In genomic region chr7:137690635-137691034, GRCh38 we compare ENCODE assay signal across 13 cellular contexts.
DNase-seq lines count a peak whose midpoint lies in the region; ATAC-seq and TF ChIP-seq lines count a peak whose summit lies in the region.
"Had no signal": no experiment of that assay in that cellular context is flagged by ENCODE, and none has a peak within 500 bp of the region (broad histone marks: within the 10 kb centered on the region; RNA-seq: fewer than 3 reads in every experiment).

No MANE protein-coding gene starts in this region.

- H3K18ac ChIP-seq in H9 (ENCODE audit: insufficient read length, low read depth, low read length), result no peak overlapping the region

- H3K27me3 Mint-ChIP-seq in H9 (ENCODE audit: low read depth), result no peaks in the 10 kb centered on the region
- no peaks in the 10 kb centered on the region for H3K27me3 Mint-ChIP-seq in endodermal cell (ENCODE audit: insufficient read depth)
- H3K27me3 Mint-ChIP-seq: CD4-positive, CD25-positive, alpha-beta regulatory T cell had no signal

- H3K4me1 ChIP-seq in BE2C (peaks cover 22% of the 10 kb centered on the region), H9 (ENCODE audit: insufficient read depth, low read length) (no peaks in the 10 kb centered on the region), endodermal cell (ENCODE audit: control insufficient read depth, insufficient read depth, low read length) (no peaks in the 10 kb centered on the region), hepatocyte (ENCODE audit: insufficient read depth) (no peaks in the 10 kb centered on the region)

- H2BK20ac ChIP-seq in H9 (ENCODE audit: low read depth, low read length, poor library complexity, severe bottlenecking), result no peak overlapping the region

- H2BK15ac ChIP-seq in H9 (ENCODE audit: low read depth, low read length), result no peak overlapping the region

- H2BK120ac ChIP-seq in H9 (ENCODE audit: low read depth, low read length, poor library complexity, severe bottlenecking), result no peak overlapping the region

- H4K5ac ChIP-seq in H9 (ENCODE audit: insufficient read length, low read depth, low read length), result no peak overlapping the region

- H3K56ac ChIP-seq in H9 (ENCODE audit: insufficient read length, low read depth, low read length), result no peak overlapping the region

- H3K9me3 Mint-ChIP-seq in H9 (no peaks in the 10 kb centered on the region), endodermal cell (no peaks in the 10 kb centered on the region)
- H3K9me3 Mint-ChIP-seq: CD4-positive, CD25-positive, alpha-beta regulatory T cell; CD8-positive, alpha-beta memory T cell had no signal

- H2AFZ ChIP-seq in H9 (ENCODE audit: low read length) (no peak overlapping the region), hepatocyte (no peak overlapping the region)
- H2AFZ ChIP-seq: GM23248 had no signal

- H2BK12ac ChIP-seq in H9 (ENCODE audit: insufficient read length, low read depth, low read length), result no peak overlapping the region

- no peak overlapping the region for H2AK5ac ChIP-seq in H9 (ENCODE audit: insufficient read length, low read length)

- H2BK5ac ChIP-seq in H9 (ENCODE audit: insufficient read length, low read length), result no peak overlapping the region

- H3K27ac ChIP-seq in H9 (ENCODE audit: insufficient read length, low read depth, low read length) (no peak overlapping the region), endodermal cell (ENCODE audit: low read depth, low read length) (no peak overlapping the region), hepatocyte (no peak overlapping the region)
- H3K27ac ChIP-seq: BLaER1 treated with 17β-estradiol and CSF1 and Interleukin-3, amounts not matched to agents 10 nM and 100 nM; GM23248; KMS-11 had no signal

- H3K36me3 Mint-ChIP-seq in H9 (ENCODE audit: insufficient read depth in 1 of 3, low read depth in 3 of 3) (no peaks in the 10 kb centered on the region), endodermal cell (ENCODE audit: low read depth) (no peaks in the 10 kb centered on the region)
- H3K36me3 Mint-ChIP-seq: CD4-positive, CD25-positive, alpha-beta regulatory T cell; CD8-positive, alpha-beta memory T cell had no signal

- peaks cover 4 to 11% of the 10 kb centered on the region in 2 experiments for H3K4me1 Mint-ChIP-seq in H9
- peaks cover 7% of the 10 kb centered on the region for H3K4me1 Mint-ChIP-seq in endodermal cell
- H3K4me1 Mint-ChIP-seq: CD4-positive, CD25-positive, alpha-beta regulatory T cell; CD8-positive, alpha-beta memory T cell had no signal

- H3K79me2 ChIP-seq in H9 (ENCODE audit: insufficient read depth, low read length), result no peaks in the 10 kb centered on the region
- H3K79me2 ChIP-seq in hepatocyte, result no peaks in the 10 kb centered on the region

- WGBS in H9 (ENCODE audit: extremely low coverage, insufficient read length, low lambda C conversion rate), result no CpG with 5 or more reads among the region's 4 CpGs
- whole genome bisulfite sequencing in endodermal cell (ENCODE audit: insufficient coverage in 1 of 2, insufficient read length in 1 of 2), 2 experiments, result 86 to 95% methylated on average over 2 to 4 of the region's 4 CpGs
- 79% methylated on average over 4 of the region's 4 CpGs for WGBS in hepatocyte (ENCODE audit: low lambda C conversion rate, missing lambda C conversion rate)

- H3K23ac ChIP-seq in H9 (ENCODE audit: insufficient read length, low read depth, low read length), result no peak overlapping the region

- ATAC-seq in HG02571 (IDR thresholded peaks at IDR 0.05; ENCODE audit: unreplicated experiment), result no peak

- no peak overlapping the region for H4K91ac ChIP-seq in H9 (ENCODE audit: insufficient read length, low read depth, low read length)

- H3K4ac ChIP-seq in H9 (ENCODE audit: low read depth, low read length), result no peak overlapping the region

- H3K4me3 Mint-ChIP-seq in H9, result no peak overlapping the region
- H3K4me3 Mint-ChIP-seq in endodermal cell, result no peak overlapping the region
- H3K4me3 Mint-ChIP-seq: CD4-positive, CD25-positive, alpha-beta regulatory T cell; CD8-positive, alpha-beta memory T cell had no signal

- H3K4me2 ChIP-seq in H9 (ENCODE audit: insufficient read depth, insufficient read length, low read length) (no peak overlapping the region), hepatocyte (no peak overlapping the region)
- H3K4me2 ChIP-seq: BLaER1 treated with 17β-estradiol and CSF1 and Interleukin-3, amounts not matched to agents 10 nM and 100 nM; KMS-11 had no signal

- no peak overlapping the region for H3T11ph ChIP-seq in H9 (ENCODE audit: low read length)

- no peaks in the 10 kb centered on the region for H3K27me3 ChIP-seq in BE2C
- no peaks in the 10 kb centered on the region; the same call in 1 of the 2 replicates for H3K27me3 ChIP-seq in H9 (ENCODE audit: insufficient read depth, low read length)
- no peaks in the 10 kb centered on the region for H3K27me3 ChIP-seq in endodermal cell (ENCODE audit: control insufficient read depth, insufficient read depth, low read length, poor library complexity, severe bottlenecking)
- peaks cover 58% of the 10 kb centered on the region for H3K27me3 ChIP-seq in hepatocyte
- H3K27me3 ChIP-seq: BLaER1 treated with 17β-estradiol and CSF1 and Interleukin-3, amounts not matched to agents 10 nM and 100 nM had no signal

- no peak overlapping the region for H3K27ac Mint-ChIP-seq in H9
- H3K27ac Mint-ChIP-seq in endodermal cell, result no peak overlapping the region
- H3K27ac Mint-ChIP-seq: CD8-positive, alpha-beta memory T cell had no signal

- no peaks in the 10 kb centered on the region for H4K20me1 ChIP-seq in H9 (ENCODE audit: control insufficient read depth, insufficient read depth, insufficient read length)
- no peaks in the 10 kb centered on the region for H4K20me1 ChIP-seq in hepatocyte (ENCODE audit: insufficient read depth, poor library complexity, severe bottlenecking)
- H4K20me1 ChIP-seq: BLaER1 treated with 17β-estradiol and CSF1 and Interleukin-3, amounts not matched to agents 10 nM and 100 nM had no signal

- H3K14ac ChIP-seq in H9 (ENCODE audit: insufficient read depth, low read length), result no peak overlapping the region

- no peak overlapping the region for H4K8ac ChIP-seq in H9 (replicated peaks; ENCODE audit: insufficient read length, low read depth, low read length)

- H3K23me2 ChIP-seq in H9 (ENCODE audit: insufficient read length, low read depth, low read length, poor library complexity, severe bottlenecking), result no peaks in the 10 kb centered on the region

- TF ChIP-seq CTCF in BE2C (IDR thresholded peaks at IDR 0.05; ENCODE audit: low read depth, low read length) (peak; percentile 18; the same call in 1 of the 2 replicates), H9 (conservative IDR thresholded peaks at IDR 0.05) (peak; percentile 28; the same call in 2 of the 3 replicates), endodermal cell (conservative IDR thresholded peaks at IDR 0.05) (peak; percentile 51), hepatocyte (IDR thresholded peaks at IDR 0.05; ENCODE audit: poor library complexity) (no peak)

- H3K9me3 ChIP-seq in BE2C, result no peaks in the 10 kb centered on the region
- no peaks in the 10 kb centered on the region for H3K9me3 ChIP-seq in H9 (ENCODE audit: control insufficient read depth, low read depth, low read length)
- H3K9me3 ChIP-seq in endodermal cell (ENCODE audit: control insufficient read depth, low read length), result no peaks in the 10 kb centered on the region
- no peaks in the 10 kb centered on the region for H3K9me3 ChIP-seq in hepatocyte (ENCODE audit: low read depth)
- H3K9me3 ChIP-seq: BLaER1 treated with 17β-estradiol and CSF1 and Interleukin-3, amounts not matched to agents 10 nM and 100 nM had no signal

- H3K4me3 ChIP-seq in BE2C (ENCODE audit: low read depth, low read length) (no peak overlapping the region), endodermal cell (ENCODE audit: low read length) (no peak overlapping the region), hepatocyte (no peak overlapping the region)
- H3K4me3 ChIP-seq: BLaER1 treated with 17β-estradiol and CSF1 and Interleukin-3, amounts not matched to agents 10 nM and 100 nM; GM23248 had no signal

- no peaks in the 10 kb centered on the region for H3K36me3 ChIP-seq in BE2C
- H3K36me3 ChIP-seq in endodermal cell (ENCODE audit: control insufficient read depth, insufficient read depth, low read length), result no peaks in the 10 kb centered on the region
- no peaks in the 10 kb centered on the region for H3K36me3 ChIP-seq in hepatocyte (replicated peaks; ENCODE audit: insufficient read depth, low read depth)
- H3K36me3 ChIP-seq: BLaER1 treated with 17β-estradiol and CSF1 and Interleukin-3, amounts not matched to agents 10 nM and 100 nM had no signal

- DNase-seq in BE2C (no peak), H9 (no peak), endodermal cell (no peak), dermis blood vessel endothelial cell (no peak), hepatocyte (ENCODE audit: low spot score) (no peak)
- DNase-seq: CD4-positive, CD25-positive, alpha-beta regulatory T cell; CD8-positive, alpha-beta memory T cell; COR-L47; GM23248; H7 had no signal

- H3K79me1 ChIP-seq in H9 (ENCODE audit: insufficient read depth, low read depth, low read length, poor library complexity, severe bottlenecking), result no peaks in the 10 kb centered on the region

- no peaks in the 10 kb centered on the region for H3K9me2 ChIP-seq in hepatocyte (replicated peaks; ENCODE audit: insufficient read depth)

- no peak overlapping the region for H3K9ac ChIP-seq in H9 (ENCODE audit: extremely low read depth, insufficient read length, low read length)
- H3K9ac ChIP-seq in endodermal cell (ENCODE audit: extremely low read depth, low read length, poor library complexity, severe bottlenecking), result no peak overlapping the region
- H3K9ac ChIP-seq: BLaER1 treated with 17β-estradiol and CSF1 and Interleukin-3, amounts not matched to agents 10 nM and 100 nM; GM23248; KMS-11 had no signal
